ENCODE assay signal across 17 cellular contexts in the genomic region with DNA sequence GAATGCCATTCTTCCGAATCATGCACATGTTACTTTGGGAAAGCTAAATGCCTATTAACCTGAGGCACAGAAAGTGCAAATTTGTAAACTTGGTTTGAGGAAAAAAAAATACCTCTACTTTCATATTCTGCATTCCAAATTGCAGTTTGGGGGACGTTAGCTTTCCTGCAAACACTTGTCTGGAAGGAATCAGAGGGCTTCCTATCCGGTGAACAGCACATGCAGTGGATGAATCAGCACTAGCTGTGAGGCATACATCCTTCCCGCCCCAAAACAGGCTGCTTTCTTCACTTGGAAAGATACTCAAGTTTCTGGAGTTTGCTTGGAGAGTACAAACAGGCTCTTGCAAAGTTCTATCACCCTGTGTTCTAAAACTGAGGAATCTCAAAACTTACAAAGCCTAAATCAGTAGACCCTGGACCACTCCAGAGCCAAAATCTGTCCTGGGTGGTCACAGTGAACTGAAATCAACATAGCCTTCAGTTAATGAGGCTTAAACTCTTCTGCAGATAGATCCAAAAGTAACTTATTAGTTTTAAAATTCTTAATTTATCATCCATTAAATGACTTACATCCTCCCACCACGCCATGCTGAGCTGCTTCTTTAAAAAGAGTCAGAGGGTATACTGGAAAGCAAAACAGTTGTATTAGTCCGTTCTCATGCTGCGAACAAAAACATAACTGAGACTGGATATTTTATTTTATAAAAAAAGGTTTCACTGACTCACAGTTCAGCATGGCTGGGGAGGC.
A peak's percentile ranks its signal among the peaks of the same experiment; 100 is the strongest.
DNase-seq lines count a peak whose midpoint lies in the region; ATAC-seq and TF ChIP-seq lines count a peak whose summit lies in the region.
"Had no signal": no experiment of that assay in that cellular context is flagged by ENCODE, and none has a peak within 500 bp of the region (broad histone marks: within the 10 kb centered on the region; RNA-seq: fewer than 3 reads in every experiment).

No MANE protein-coding gene starts in this region.

- DNase-seq in HPDE6-E6E7 (ENCODE audit: extremely low spot score), result peak; percentile 7
- DNase-seq in astrocyte of the cerebellum (ENCODE audit: low read depth), result peak; percentile 27
- DNase-seq in fibroblast of villous mesenchyme (ENCODE audit: low read depth), result peak; percentile 63
- DNase-seq in superior temporal gyrus (ENCODE audit: extremely low spot score), result peak; percentile 43
- DNase-seq in stimulated activated CD4-positive, alpha-beta T cell treated with anti-CD3 and anti-CD28 coated beads, Interleukin-15, amount 100 ng/mL, for 24 hours, result no peak
- DNase-seq: activated gamma-delta T cell; CD4-positive, CD25-positive, alpha-beta regulatory T cell; EL; left ventricle myocardium inferior; naive thymus-derived CD4-positive, alpha-beta T cell; NCI-H1092; NCI-H2171; stimulated activated CD4-positive, alpha-beta T cell treated with anti-CD3 and anti-CD28 coated beads, Interleukin-2, amount 100 ng/mL, for 24 hours; thyroid gland had no signal

- H3K4me3 ChIP-seq in astrocyte of the cerebellum (ENCODE audit: low read depth, low read length) (no peak overlapping the region), fibroblast of villous mesenchyme (ENCODE audit: low read depth, low read length) (no peak overlapping the region)
- H3K4me3 ChIP-seq: cardiac muscle cell, left ventricle myocardium inferior, thyroid gland had no signal

- in situ Hi-C loops in astrocyte of the cerebellum (cut with HindIII; ENCODE audit: low sequenced_read_pairs), result loop anchor here (10.0 kb wide), 1 partner anchor 785 kb away; no protein-coding TSS in a partner anchor

- TF ChIP-seq CTCF in astrocyte of the cerebellum (IDR thresholded peaks at IDR 0.05; ENCODE audit: low read depth, low read length, missing control alignments) (no peak), fibroblast of villous mesenchyme (IDR thresholded peaks at IDR 0.05; ENCODE audit: insufficient read depth, low read depth, low read length) (no peak)

- ATAC-seq in GM21529 (IDR thresholded peaks at IDR 0.05; ENCODE audit: unreplicated experiment) (no peak), HG02870 (IDR thresholded peaks at IDR 0.05; ENCODE audit: unreplicated experiment) (no peak)
- ATAC-seq: naive thymus-derived CD4-positive, alpha-beta T cell had no signal
